In genomic region chr5:5581080-5581479, GRCh38 we compare ENCODE assay signal across 2 cellular contexts.
TF ChIP-seq lines count a peak whose summit lies in the region.

No MANE protein-coding gene starts in this region.

TF ChIP-seq in HepG2, 621 proteins besides CTCF, POLR2A, EP300 and RAD21:
- TF ChIP-seq ZNF382 (CRISPR knock-in tag; IDR thresholded peaks at IDR 0.05; ENCODE audit: borderline replicate concordance) (no peak), MNT (IDR thresholded peaks at IDR 0.05) (peak; percentile 80), ZNF879 (CRISPR knock-in tag; IDR thresholded peaks at IDR 0.05) (no peak)

TF ChIP-seq in H1, 55 proteins besides CTCF, POLR2A, EP300 and RAD21:
- no peak for TF ChIP-seq CTBP2 (IDR thresholded peaks at IDR 0.05; ENCODE audit: borderline replicate concordance, insufficient read depth, insufficient read length, low read length)
- TF ChIP-seq TEAD4 (IDR thresholded peaks at IDR 0.05; ENCODE audit: low read depth, low read length): no peak
- TF ChIP-seq KDM5A (IDR thresholded peaks at IDR 0.05; ENCODE audit: low read length): no peak
- TF ChIP-seq NRF1 (IDR thresholded peaks at IDR 0.05; ENCODE audit: low read depth, low read length): no peak
- TF ChIP-seq RBBP5 (IDR thresholded peaks at IDR 0.05; ENCODE audit: borderline replicate concordance, low read depth, low read length): no peak
- TF ChIP-seq GTF2F1 (IDR thresholded peaks at IDR 0.05; ENCODE audit: borderline replicate concordance, low read depth, low read length): no peak
- TF ChIP-seq PHF8 (conservative IDR thresholded peaks at IDR 0.05; ENCODE audit: low read depth, low read length): no peak
- TF ChIP-seq KDM4A (IDR thresholded peaks at IDR 0.05; ENCODE audit: low read depth, low read length, severe bottlenecking): no peak
- TF ChIP-seq TBP (IDR thresholded peaks at IDR 0.05; ENCODE audit: low read depth, low read length): no peak
- TF ChIP-seq FOSL1 (IDR thresholded peaks at IDR 0.05; ENCODE audit: insufficient read depth, low read depth, low read length): no peak
- TF ChIP-seq, protein P1, sequence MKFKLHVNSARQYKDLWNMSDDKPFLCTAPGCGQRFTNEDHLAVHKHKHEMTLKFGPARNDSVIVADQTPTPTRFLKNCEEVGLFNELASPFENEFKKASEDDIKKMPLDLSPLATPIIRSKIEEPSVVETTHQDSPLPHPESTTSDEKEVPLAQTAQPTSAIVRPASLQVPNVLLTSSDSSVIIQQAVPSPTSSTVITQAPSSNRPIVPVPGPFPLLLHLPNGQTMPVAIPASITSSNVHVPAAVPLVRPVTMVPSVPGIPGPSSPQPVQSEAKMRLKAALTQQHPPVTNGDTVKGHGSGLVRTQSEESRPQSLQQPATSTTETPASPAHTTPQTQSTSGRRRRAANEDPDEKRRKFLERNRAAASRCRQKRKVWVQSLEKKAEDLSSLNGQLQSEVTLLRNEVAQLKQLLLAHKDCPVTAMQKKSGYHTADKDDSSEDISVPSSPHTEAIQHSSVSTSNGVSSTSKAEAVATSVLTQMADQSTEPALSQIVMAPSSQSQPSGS (IDR thresholded peaks at IDR 0.05; ENCODE audit: low read length): no peak
- TF ChIP-seq TCF12 (IDR thresholded peaks at IDR 0.05; ENCODE audit: low read depth, low read length): no peak
